ENCODE assay signal across 12 cellular contexts in the genomic region with DNA sequence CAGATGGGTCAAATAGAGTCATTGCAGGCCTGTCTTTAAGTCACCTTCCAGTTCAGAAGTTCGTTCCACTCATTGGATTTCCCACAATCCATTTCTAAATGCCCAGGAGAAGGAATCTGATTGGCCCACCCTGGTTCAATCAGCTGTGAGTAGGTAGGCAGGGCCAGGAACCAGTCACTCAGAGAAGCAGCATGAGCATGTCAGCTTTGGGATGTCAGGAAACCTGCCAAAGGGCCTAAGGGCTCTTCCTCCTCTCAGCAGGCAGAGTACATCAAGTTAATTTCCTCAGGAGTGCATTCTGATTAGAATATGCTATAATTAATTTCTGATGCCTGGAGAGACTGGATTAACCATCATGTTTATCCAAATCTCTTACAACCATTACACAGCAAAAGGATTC.
"Had no signal": no experiment of that assay in that cellular context is flagged by ENCODE, and none has a peak within 500 bp of the region (broad histone marks: within the 10 kb centered on the region; RNA-seq: fewer than 3 reads in every experiment).

No MANE protein-coding gene starts in this region.

- H3K36me3 Mint-ChIP-seq: activated naive CD4-positive, alpha-beta T cell treated with anti-CD3 and anti-CD28 coated beads, Interleukin-2, amount 50 U/mL, for 72 hours had no signal

- H3K4me1 ChIP-seq: esophagus squamous epithelium, pancreas, suprapubic skin had no signal

- H3K36me3 ChIP-seq: brain microvascular endothelial cell, esophagus squamous epithelium, pancreas, suprapubic skin had no signal

- ATAC-seq: activated CD4-positive, CD25-positive, alpha-beta regulatory T cell treated with anti-CD3 and anti-CD28 coated beads, Interleukin-2, amount 50 U/mL, for 24 hours; activated naive CD4-positive, alpha-beta T cell treated with anti-CD3 and anti-CD28 coated beads, Interleukin-2, amount 50 U/mL, for 72 hours; activated T-cell treated with anti-CD3 and anti-CD28 coated beads, Interleukin-2, amount 50 U/mL, for 4 hours; left ventricle myocardium superior; pancreas; stimulated activated naive CD8-positive, alpha-beta T cell treated with anti-CD3 and anti-CD28 coated beads, Interleukin-15, Interleukin-2, amounts not matched to agents 100 U/mL and 50 U/mL, for 24 hours had no signal

- H3K9me3 ChIP-seq: esophagus squamous epithelium, pancreas, suprapubic skin had no signal

- H3K27me3 ChIP-seq: brain microvascular endothelial cell, esophagus squamous epithelium, pancreas, suprapubic skin had no signal

- H3K27ac ChIP-seq: brain microvascular endothelial cell, esophagus squamous epithelium, pancreas, suprapubic skin had no signal

- DNase-seq: activated effector memory CD4-positive, alpha-beta T cell treated with anti-CD3 and anti-CD28 coated beads, Interleukin-2, amount 50 U/mL, for 16 hours; activated T-cell treated with anti-CD3 and anti-CD28 coated beads, Interleukin-2, amount 50 U/mL, for 4 hours; brain microvascular endothelial cell; esophagus squamous epithelium; head of caudate nucleus; left ventricle myocardium superior; pancreas; stimulated activated CD4-positive, alpha-beta T cell treated with anti-CD3 and anti-CD28 coated beads, Interleukin-12 subunit alpha, Interleukin-12 subunit beta, amount 100 ng/mL, for 4 hours; stimulated activated naive CD8-positive, alpha-beta T cell treated with anti-CD3 and anti-CD28 coated beads, Interleukin-15, Interleukin-2, amounts not matched to agents 100 U/mL and 50 U/mL, for 24 hours had no signal

- H3K4me3 ChIP-seq: esophagus squamous epithelium, pancreas, suprapubic skin had no signal

- H3K4me3 Mint-ChIP-seq: activated T-cell treated with anti-CD3 and anti-CD28 coated beads, Interleukin-2, amount 50 U/mL, for 4 hours had no signal

- H3K27ac Mint-ChIP-seq: activated naive CD4-positive, alpha-beta T cell treated with anti-CD3 and anti-CD28 coated beads, Interleukin-2, amount 50 U/mL, for 72 hours had no signal

- H3K9me3 Mint-ChIP-seq: activated T-cell treated with anti-CD3 and anti-CD28 coated beads, Interleukin-2, amount 50 U/mL, for 4 hours had no signal
